ENCODE assay signal across 18 cellular contexts in genomic region chr15:38551720-38552627, GRCh38. TPM values are rescaled to one million over a fixed set of nuclear protein-coding genes. Genes with fewer than 3 reads are reported as not detected.
DNase-seq lines count a peak whose midpoint lies in the region; ATAC-seq and TF ChIP-seq lines count a peak whose summit lies in the region.
"Had no signal": no experiment of that assay in that cellular context is flagged by ENCODE, and none has a peak within 500 bp of the region (broad histone marks: within the 10 kb centered on the region; RNA-seq: fewer than 3 reads in every experiment).

No MANE protein-coding gene starts in this region.

- POLR2A ChIA-PET in CD4-positive, alpha-beta T cell (lab: Charles Lee), result interaction anchor here (0.6 to 3.0 kb wide), 14 partner anchors 8 to 140 kb away, joined by 3 to 16 read pairs (median 4); partner anchors contain the start of gene RASGRP1

- H3K27ac ChIP-seq in CD4-positive, alpha-beta T cell (ENCODE audit: low read depth, low read length), result peak overlapping the region; percentile 41
- H3K27ac ChIP-seq: HL-60, prostate gland had no signal

- H3K9me3 Mint-ChIP-seq in CD4-positive, alpha-beta T cell, result no peaks in the 10 kb centered on the region
- H3K9me3 Mint-ChIP-seq in activated T-helper 1 cell treated with anti-CD3 and anti-CD28 coated beads, Interleukin-12 subunit alpha, Interleukin-12 subunit beta, Interleukin-2, Interleukin-4 antibody, amounts not matched to agents 30 ng/mL and 10 ng/mL and 1 ng/mL, durations not matched to agents 14 hours and 24 hours and 36 hours, result no peaks in the 10 kb centered on the region
- H3K9me3 Mint-ChIP-seq in immature natural killer cell, result no peaks in the 10 kb centered on the region
- H3K9me3 Mint-ChIP-seq: naive B cell had no signal

- DNase-seq in CD4-positive, alpha-beta T cell, result no peak
- DNase-seq in G401 (ENCODE audit: low spot score) (peak; percentile 30), immature natural killer cell (no peak), EL (no peak), NCI-H446 treated with DMSO at 0.1 percent for 48 hours (lab: John Stamatoyannopoulos, UW) (no peak)
- DNase-seq in activated T-helper 1 cell treated with anti-CD3 and anti-CD28 coated beads, Interleukin-12 subunit alpha, Interleukin-12 subunit beta, Interleukin-2, Interleukin-4 antibody, amounts not matched to agents 30 ng/mL and 10 ng/mL and 1 ng/mL, durations not matched to agents 14 hours and 24 hours and 36 hours (ENCODE audit: low spot score), result no peak
- DNase-seq: activated CD4-positive, CD25-positive, alpha-beta regulatory T cell; head of caudate nucleus; naive B cell; NCI-H1092 treated with DMSO at 0.1 percent for 48 hours; NCI-H2081 treated with DMSO at 0.1 percent for 48 hours; NCI-H526 treated with DMSO at 0.1 percent for 48 hours; SHP77; small intestine; stimulated activated CD4-positive, alpha-beta T cell treated with anti-CD3 and anti-CD28 coated beads, Interleukin-4, amount 100 ng/mL, for 24 hours had no signal

- H3K4me3 Mint-ChIP-seq in CD4-positive, alpha-beta T cell, result peak overlapping the region; percentile 61
- H3K4me3 Mint-ChIP-seq in activated T-helper 1 cell treated with anti-CD3 and anti-CD28 coated beads, Interleukin-12 subunit alpha, Interleukin-12 subunit beta, Interleukin-2, Interleukin-4 antibody, amounts not matched to agents 30 ng/mL and 10 ng/mL and 1 ng/mL, durations not matched to agents 14 hours and 24 hours and 36 hours, result peak overlapping the region; percentile 48
- H3K4me3 Mint-ChIP-seq in immature natural killer cell, result peak overlapping the region in 4 of 5 donors; percentile 6 to 52 (median 34)
- H3K4me3 Mint-ChIP-seq: naive B cell had no signal

- no peak for ATAC-seq in CD4-positive, alpha-beta T cell (ENCODE audit: poor library complexity)
- ATAC-seq in GM21360 (IDR thresholded peaks at IDR 0.05; ENCODE audit: unreplicated experiment), result no peak

- H3K27ac Mint-ChIP-seq in CD4-positive, alpha-beta T cell, result peak overlapping the region; percentile 93
- peak overlapping the region; percentile 68 for H3K27ac Mint-ChIP-seq in activated T-helper 1 cell treated with anti-CD3 and anti-CD28 coated beads, Interleukin-12 subunit alpha, Interleukin-12 subunit beta, Interleukin-2, Interleukin-4 antibody, amounts not matched to agents 30 ng/mL and 10 ng/mL and 1 ng/mL, durations not matched to agents 14 hours and 24 hours and 36 hours
- peak overlapping the region; percentile 49 to 84 (median 75) for H3K27ac Mint-ChIP-seq in immature natural killer cell

- TF ChIP-seq CTCF in CD4-positive, alpha-beta T cell (IDR thresholded peaks at IDR 0.05), result no peak

- CTCF ChIA-PET in CD4-positive, alpha-beta T cell (lab: Charles Lee), result interaction anchor here (0.8 to 3.1 kb wide), 12 partner anchors 9 to 148 kb away, joined by 3 to 28 read pairs (median 6); partner anchors contain the start of gene RASGRP1

- peaks cover 89% of the 10 kb centered on the region for H3K36me3 Mint-ChIP-seq in CD4-positive, alpha-beta T cell (ENCODE audit: low read depth)
- H3K36me3 Mint-ChIP-seq in activated T-helper 1 cell treated with anti-CD3 and anti-CD28 coated beads, Interleukin-12 subunit alpha, Interleukin-12 subunit beta, Interleukin-2, Interleukin-4 antibody, amounts not matched to agents 30 ng/mL and 10 ng/mL and 1 ng/mL, durations not matched to agents 14 hours and 24 hours and 36 hours (ENCODE audit: low read depth), result peaks cover 65% of the 10 kb centered on the region
- H3K36me3 Mint-ChIP-seq in immature natural killer cell, result peaks cover 0 to 32% (median 3%) of the 10 kb centered on the region in 3 donors

- in situ Hi-C loops in G401 (cut with HindIII; ENCODE audit: low sequenced_read_pairs), result no loop called here

- H3K27me3 Mint-ChIP-seq in CD4-positive, alpha-beta T cell, result no peaks in the 10 kb centered on the region
- H3K27me3 Mint-ChIP-seq in activated T-helper 1 cell treated with anti-CD3 and anti-CD28 coated beads, Interleukin-12 subunit alpha, Interleukin-12 subunit beta, Interleukin-2, Interleukin-4 antibody, amounts not matched to agents 30 ng/mL and 10 ng/mL and 1 ng/mL, durations not matched to agents 14 hours and 24 hours and 36 hours (ENCODE audit: insufficient read depth), result no peaks in the 10 kb centered on the region
- H3K27me3 Mint-ChIP-seq in immature natural killer cell (ENCODE audit: low read depth in 3 of 3), result peaks cover 0 to 2% (median 0%) of the 10 kb centered on the region in 3 donors
- H3K27me3 Mint-ChIP-seq: naive B cell had no signal

- H3K9me3 ChIP-seq in CD4-positive, alpha-beta T cell (ENCODE audit: control insufficient read depth, low read length), result no peaks in the 10 kb centered on the region
- H3K9me3 ChIP-seq: prostate gland had no signal

- H3K27me3 ChIP-seq in CD4-positive, alpha-beta T cell (ENCODE audit: control insufficient read depth, insufficient read depth, low read length), result no peaks in the 10 kb centered on the region

- intact Hi-C loops in CD4-positive, alpha-beta T cell (cut with DNase I, micrococcal nuclease), result loop anchor here in 1 of 2 experiments (2.0 kb wide), 1 partner anchor 13 kb away; no protein-coding TSS in a partner anchor
- intact Hi-C loops in activated T-helper 1 cell treated with anti-CD3 and anti-CD28 coated beads, Interleukin-12 subunit alpha, Interleukin-12 subunit beta, Interleukin-2, Interleukin-4 antibody, amounts not matched to agents 30 ng/mL and 10 ng/mL and 1 ng/mL, durations not matched to agents 14 hours and 24 hours and 36 hours (cut with micrococcal nuclease), result loop anchor here (1.0 to 10.0 kb wide), 2 partner anchors 11 to 1233 kb away; partner anchors contain the start of gene FSIP1

- peaks cover 94% of the 10 kb centered on the region for H3K4me1 Mint-ChIP-seq in CD4-positive, alpha-beta T cell (ENCODE audit: low read depth)
- H3K4me1 Mint-ChIP-seq in activated T-helper 1 cell treated with anti-CD3 and anti-CD28 coated beads, Interleukin-12 subunit alpha, Interleukin-12 subunit beta, Interleukin-2, Interleukin-4 antibody, amounts not matched to agents 30 ng/mL and 10 ng/mL and 1 ng/mL, durations not matched to agents 14 hours and 24 hours and 36 hours (ENCODE audit: low read depth), result peaks cover 87% of the 10 kb centered on the region
- peaks cover 91 to 100% of the 10 kb centered on the region in 2 donors for H3K4me1 Mint-ChIP-seq in immature natural killer cell

RNA-seq across cellular contexts. Expression of gene RASGRP1, which starts 12.6 kb away (rescaled TPM):
- total RNA-seq in CD4-positive, alpha-beta T cell, result 10 to 100 TPM; 66.6 to 69.7 TPM
- not detected in 2 replicates for total RNA-seq in G401 (2014; rRNA removed; shearing (Covaris generic))
- total RNA-seq in activated T-helper 1 cell treated with anti-CD3 and anti-CD28 coated beads, Interleukin-12 subunit alpha, Interleukin-12 subunit beta, Interleukin-2, Interleukin-4 antibody, amounts not matched to agents 30 ng/mL and 10 ng/mL and 1 ng/mL, durations not matched to agents 14 hours and 24 hours and 36 hours, result 106 and 110 TPM in 2 replicates
- 10 to 100 TPM; 21.9 to 63.9 (median 22.7) TPM for polyA plus RNA-seq in immature natural killer cell

Comparison
In these comparisons a context has a peak if more than half of its experiments do, and no peak if none do; other contexts are left out.
1. RNA of gene RASGRP1, which starts 12.6 kb away (total RNA-seq): 106 to 110 TPM in activated T-helper 1 cell treated with anti-CD3 and anti-CD28 coated beads, Interleukin-12 subunit alpha, Interleukin-12 subunit beta, Interleukin-2, Interleukin-4 antibody, amounts not matched to agents 30 ng/mL and 10 ng/mL and 1 ng/mL, durations not matched to agents 14 hours and 24 hours and 36 hours and 66.6 to 69.7 TPM in CD4-positive, alpha-beta T cell; not detected in G401; every median in the first group is over 10 times any median in the second.
2. Peak in every context shown above with its lines, with median percentiles within 50 percentile points of each other: H3K27ac Mint-ChIP-seq and H3K4me3 Mint-ChIP-seq.